Comparison of ENCODE assay signal across 8 cellular contexts in genomic region chr3:154324919-154325318, GRCh38. TPM values are rescaled to one million over a fixed set of nuclear protein-coding genes. Genes with fewer than 3 reads are reported as not detected.
DNase-seq lines count a peak whose midpoint lies in the region; ATAC-seq and TF ChIP-seq lines count a peak whose summit lies in the region.

No MANE protein-coding gene starts in this region.

- peak overlapping the region; percentile 58 for H3K4me3 ChIP-seq in SJSA1
- H3K4me3 ChIP-seq in fibroblast of villous mesenchyme (ENCODE audit: low read depth, low read length): peak overlapping the region; percentile 68
- peak overlapping the region; percentile 86 to 96 (median 89) for H3K4me3 ChIP-seq in gastrocnemius medialis

- H3K4me1 ChIP-seq in SJSA1 (replicated peaks) (peaks cover 17% of the 10 kb centered on the region), gastrocnemius medialis (peaks cover 27 to 39% of the 10 kb centered on the region in 2 donors)

- intact Hi-C loops in gastrocnemius medialis (cut with DNase I; ENCODE audit: low total_unique reads): loop anchor here (5.0 to 10.0 kb wide), 4 partner anchors 910 to 1530 kb away; partner anchors contain the start of genes RAP2B and SLC33A1
- intact Hi-C loops in left colon (cut with DNase I, micrococcal nuclease): no loop called here

- TF ChIP-seq CTCF in fibroblast of villous mesenchyme (IDR thresholded peaks at IDR 0.05; ENCODE audit: insufficient read depth, low read depth, low read length) (no peak), gastrocnemius medialis (IDR thresholded peaks at IDR 0.05 in 4 of 5, conservative IDR thresholded peaks at IDR 0.05 in 1 of 5) (no peak)

- H3K9me3 ChIP-seq in SJSA1 (replicated peaks): 0 out of 2 replicates have a peak, but pooled peaks cover 3% of the 10 kb centered on the region
- no peaks in the 10 kb centered on the region for H3K9me3 ChIP-seq in gastrocnemius medialis

- H3K36me3 ChIP-seq in SJSA1 (peaks cover 15% of the 10 kb centered on the region), gastrocnemius medialis (no peaks in the 10 kb centered on the region)

- H3K27ac ChIP-seq in SJSA1 (peak overlapping the region; percentile 87), gastrocnemius medialis (peak overlapping the region; percentile 89 to 97 (median 93))

- peak; percentile 82 to 91 for ATAC-seq in gastrocnemius medialis
- ATAC-seq in left colon: no peak
- no peak for ATAC-seq in GM19463 (IDR thresholded peaks at IDR 0.05; ENCODE audit: unreplicated experiment)
- ATAC-seq in GM21717 (IDR thresholded peaks at IDR 0.05; ENCODE audit: unreplicated experiment): no peak

- in situ Hi-C loops in gastrocnemius medialis (cut with MboI; ENCODE audit: low sequenced_read_pairs in 4 of 4): loop anchor here in 3 of 4 donors (25.0 kb wide), 2 partner anchors 1012 to 1362 kb away; no protein-coding TSS in a partner anchor

- TF ChIP-seq POLR2A in gastrocnemius medialis (IDR thresholded peaks at IDR 0.05): no peak

- DNase-seq in NCI-H1436 (lab: John Stamatoyannopoulos, UW): peak; percentile 10
- no peak for DNase-seq in NCI-H1436 treated with DMSO at 0.1 percent for 48 hours (lab: John Stamatoyannopoulos, UW)
- no peak for DNase-seq in SJSA1 (ENCODE audit: low read depth in 1 of 2, low spot score in 2 of 2)
- DNase-seq in fibroblast of villous mesenchyme (ENCODE audit: low read depth): no peak
- DNase-seq in gastrocnemius medialis: peak; percentile 54 to 75
- no peak for DNase-seq in left colon

- no peaks in the 10 kb centered on the region for H3K27me3 ChIP-seq in SJSA1 (replicated peaks)
- H3K27me3 ChIP-seq in gastrocnemius medialis: no peaks in the 10 kb centered on the region

RNA-seq across cellular contexts. Expression of gene DHX36, which starts 0.6 kb away (rescaled TPM):
- 23.4 and 44.3 TPM in 2 replicates for total RNA-seq in SJSA1 (2014; rRNA removed; shearing (Covaris generic))
- total RNA-seq in fibroblast of villous mesenchyme: 34.1 and 57.4 TPM in 2 replicates
- total RNA-seq in gastrocnemius medialis: 100 to 1,000 TPM in 2 of 4 donors, 10 to 100 TPM in 2; 59.0 to 211 (median 143) TPM
- total RNA-seq in left colon: 10 to 100 TPM; 41.0 to 47.6 TPM

Comparison
In these comparisons a context has a peak if more than half of its experiments do, and no peak if none do; other contexts are left out.
1. DNase-seq: peak in NCI-H1436 (single experiment) and gastrocnemius medialis (2 of 2); none in NCI-H1436 treated with DMSO at 0.1 percent for 48 hours (single experiment), SJSA1 (0 of 2), fibroblast of villous mesenchyme (single experiment) and left colon (0 of 2).
2. ATAC-seq: peak in gastrocnemius medialis (2 of 2); none in left colon (single experiment), GM19463 (single experiment) and GM21717 (single experiment).
3. Peak in every context shown above with its lines, with median percentiles within 50 percentile points of each other: H3K4me3 ChIP-seq.